Comparison of ENCODE assay signal across 8 cellular contexts in the genomic region with DNA sequence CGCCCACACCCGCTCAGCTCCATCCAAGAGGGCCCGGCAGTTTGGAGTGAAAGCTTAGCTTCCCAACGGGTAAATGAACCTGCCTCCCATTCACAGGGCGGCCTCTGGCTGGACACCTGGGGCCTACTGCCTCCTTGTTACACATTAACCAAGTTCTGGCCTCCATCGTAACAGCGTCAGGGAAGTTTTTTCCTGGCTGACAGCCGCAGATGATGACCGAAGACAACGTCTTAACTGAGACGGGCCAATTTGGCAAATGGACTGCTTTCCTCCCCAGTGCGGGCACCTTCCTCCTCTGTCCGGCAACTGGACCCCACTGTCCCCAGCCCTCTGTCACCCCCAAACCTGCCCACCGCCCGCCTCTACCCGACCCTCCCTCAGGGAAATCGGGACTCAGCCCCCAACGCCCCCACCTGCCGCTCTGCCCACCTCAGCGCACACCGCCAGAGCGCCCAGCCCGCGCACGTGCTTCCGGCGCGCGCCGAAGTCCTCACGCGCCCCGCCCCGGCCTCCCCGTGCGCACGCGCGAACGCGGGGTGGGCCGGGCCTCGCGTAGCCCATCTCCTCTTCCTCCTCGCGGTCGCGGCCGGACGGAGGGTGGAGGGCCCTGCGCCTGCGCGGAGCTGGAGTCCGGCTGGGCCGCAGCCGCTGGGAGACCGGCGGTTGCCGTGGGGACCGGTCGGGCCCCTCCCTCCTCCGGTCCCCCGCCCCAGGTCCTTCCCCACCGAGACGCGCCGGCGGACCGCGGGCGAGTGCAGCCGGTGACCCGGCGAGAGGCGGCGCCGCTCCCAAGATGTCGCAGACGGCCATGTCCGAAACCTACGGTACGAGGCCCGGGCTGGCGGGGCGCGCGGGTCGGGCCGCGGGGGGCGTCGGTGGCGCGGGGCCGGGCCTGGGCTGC. TPM values are rescaled to one million over a fixed set of nuclear protein-coding genes. Genes with fewer than 3 reads are reported as not detected.
DNase-seq lines count a peak whose midpoint lies in the region; ATAC-seq, FAIRE-seq and TF ChIP-seq lines count a peak whose summit lies in the region.

Gene RAB4A (plus strand): TSS at position 565 of the 901 bp plus-strand sequence. CDS start 229 bp downstream, at position 794.

- H3K27me3 ChIP-seq in Caco-2 (replicated peaks; ENCODE audit: control insufficient read depth, insufficient read depth, low read length): no peaks in the 10 kb centered on the region
- H3K27me3 ChIP-seq in fibroblast of lung (ENCODE audit: control insufficient read depth, insufficient read depth, low read length): no peaks in the 10 kb centered on the region

- peak within 1 kb of the TSS; percentile 11 for H3K27ac ChIP-seq in fibroblast of lung (ENCODE audit: insufficient read depth, low read length)

- POLR2A ChIA-PET in Caco-2 (lab: Charles Lee): interaction anchor here (0.6 to 1.6 kb wide), 7 partner anchors 28 to 1537 kb away, joined by 3 to 6 read pairs (median 3); partner anchors contain the start of gene NUP133
- POLR2A ChIA-PET in naive thymus-derived CD8-positive, alpha-beta T cell (lab: Charles Lee): interaction anchor here (0.8 to 1.3 kb wide), 5 partner anchors 21 to 238 kb away, joined by 3 to 9 read pairs (median 4); partner anchors contain the start of genes CCSAP and NUP133

- peak within 1 kb of the TSS; percentile 88 for H3K4me3 Mint-ChIP-seq in Caco-2 (ENCODE audit: unreplicated experiment)
- peak within 1 kb of the TSS; percentile 94 for H3K4me3 Mint-ChIP-seq in activated T-helper 17 cell treated with anti-CD3 and anti-CD28 coated beads, Interleukin-2, amount 50 U/mL, for 72 hours
- H3K4me3 Mint-ChIP-seq in naive thymus-derived CD8-positive, alpha-beta T cell: peak within 1 kb of the TSS; percentile 89 to 98 (median 95)
- peak within 1 kb of the TSS; percentile 88 for H3K4me3 Mint-ChIP-seq in stimulated activated naive B cell treated with anti-CD40 and anti-IgM and Interleukin-4, amounts not matched to agents 10 μg/mL and 1 μg/mL and 100 μg/mL, for 72 hours

- peak within 1 kb of the TSS; percentile 70 for H3K9ac ChIP-seq in fibroblast of lung (ENCODE audit: insufficient read depth, low read length)

- H3K36me3 Mint-ChIP-seq in Caco-2 (ENCODE audit: insufficient read depth, unreplicated experiment): peaks cover 16% of the 10 kb centered on the region
- peaks cover 10% of the 10 kb centered on the region for H3K36me3 Mint-ChIP-seq in activated T-helper 17 cell treated with anti-CD3 and anti-CD28 coated beads, Interleukin-2, amount 50 U/mL, for 72 hours (ENCODE audit: low read depth)
- H3K36me3 Mint-ChIP-seq in naive thymus-derived CD8-positive, alpha-beta T cell: peaks cover 0 to 8% (median 1%) of the 10 kb centered on the region in 3 donors
- H3K36me3 Mint-ChIP-seq in stimulated activated naive B cell treated with anti-CD40 and anti-IgM and Interleukin-4, amounts not matched to agents 10 μg/mL and 1 μg/mL and 100 μg/mL, for 72 hours: peaks cover 6 to 9% of the 10 kb centered on the region in 2 donors

- H3K9me3 ChIP-seq in Caco-2 (no peaks in the 10 kb centered on the region), fibroblast of lung (ENCODE audit: control insufficient read depth, insufficient read depth, low read depth, low read length) (no peaks in the 10 kb centered on the region)

- H3K27ac Mint-ChIP-seq in Caco-2 (ENCODE audit: unreplicated experiment): peak within 1 kb of the TSS; percentile 92
- peak within 1 kb of the TSS; percentile 92 for H3K27ac Mint-ChIP-seq in activated T-helper 17 cell treated with anti-CD3 and anti-CD28 coated beads, Interleukin-2, amount 50 U/mL, for 72 hours
- H3K27ac Mint-ChIP-seq in naive thymus-derived CD8-positive, alpha-beta T cell: peak within 1 kb of the TSS; percentile 81 to 94 (median 90)
- peak within 1 kb of the TSS; percentile 95 for H3K27ac Mint-ChIP-seq in stimulated activated naive B cell treated with anti-CD40 and anti-IgM and Interleukin-4, amounts not matched to agents 10 μg/mL and 1 μg/mL and 100 μg/mL, for 72 hours

- no peak for TF ChIP-seq CTCF in Caco-2 (IDR thresholded peaks at IDR 0.05; ENCODE audit: insufficient read depth in 1 of 2, low read depth in 1 of 2, low read length in 1 of 2, severe bottlenecking in 1 of 2, unreplicated experiment in 1 of 2)
- no peak for TF ChIP-seq CTCF in fibroblast of lung (conservative IDR thresholded peaks at IDR 0.05 in 1 of 2, IDR thresholded peaks at IDR 0.05 in 1 of 2; ENCODE audit: low read depth in 1 of 2, low read length in 2 of 2)

- H3K4me3 ChIP-seq in Caco-2 (ENCODE audit: low read depth, low read length): peak within 1 kb of the TSS; percentile 77
- peak within 1 kb of the TSS; percentile 56 to 98 (median 71) for H3K4me3 ChIP-seq in fibroblast of lung (replicated peaks in 1 of 4; ENCODE audit: control extremely low read depth in 1 of 4, insufficient read depth in 1 of 4, low read depth in 3 of 4, low read length in 4 of 4)

- CTCF ChIA-PET in Caco-2 (lab: Charles Lee): interaction anchor here (0.9 to 1.0 kb wide), 2 partner anchors 10 to 12 kb away, joined by 3 to 4 read pairs; no protein-coding TSS in a partner anchor

- H2AFZ ChIP-seq in fibroblast of lung (ENCODE audit: low read length): peak within 1 kb of the TSS; percentile 69

- no peak for FAIRE-seq in RCC 7860 (lab: Jason Lieb, UNC)

- H3K4me2 ChIP-seq in fibroblast of lung (ENCODE audit: extremely low read depth, insufficient read depth, low read length): peak within 1 kb of the TSS; percentile 99

- H4K20me1 ChIP-seq in fibroblast of lung (ENCODE audit: control insufficient read depth, extremely low read depth, insufficient read depth, low read length): no peaks in the 10 kb centered on the region

- ATAC-seq in GM21367 (IDR thresholded peaks at IDR 0.05; ENCODE audit: unreplicated experiment): peak; percentile 87
- ATAC-seq in activated T-helper 17 cell treated with anti-CD3 and anti-CD28 coated beads, Interleukin-2, amount 50 U/mL, for 72 hours (replicated peaks): peak; percentile 83
- peak; percentile 87 to 88 for ATAC-seq in naive thymus-derived CD8-positive, alpha-beta T cell
- peak; percentile 92 to 94 for ATAC-seq in stimulated activated naive B cell treated with anti-CD40 and anti-IgM and Interleukin-4, amounts not matched to agents 10 μg/mL and 1 μg/mL and 100 μg/mL, for 72 hours (replicated peaks)

- H3K4me1 Mint-ChIP-seq in Caco-2 (ENCODE audit: low read depth, unreplicated experiment): peaks cover 17% of the 10 kb centered on the region
- peaks cover 23% of the 10 kb centered on the region for H3K4me1 Mint-ChIP-seq in activated T-helper 17 cell treated with anti-CD3 and anti-CD28 coated beads, Interleukin-2, amount 50 U/mL, for 72 hours
- peaks cover 20 to 41% (median 36%) of the 10 kb centered on the region in 4 donors for H3K4me1 Mint-ChIP-seq in naive thymus-derived CD8-positive, alpha-beta T cell
- H3K4me1 Mint-ChIP-seq in stimulated activated naive B cell treated with anti-CD40 and anti-IgM and Interleukin-4, amounts not matched to agents 10 μg/mL and 1 μg/mL and 100 μg/mL, for 72 hours: peaks cover 34 to 43% of the 10 kb centered on the region in 2 donors

- H3K4me1 ChIP-seq in Caco-2: peaks cover 31% of the 10 kb centered on the region
- H3K4me1 ChIP-seq in fibroblast of lung (ENCODE audit: control insufficient read depth, extremely low read depth, insufficient read depth, low read length): peaks cover 7% of the 10 kb centered on the region

- no peaks in the 10 kb centered on the region for H3K9me3 Mint-ChIP-seq in Caco-2 (ENCODE audit: unreplicated experiment)
- H3K9me3 Mint-ChIP-seq in activated T-helper 17 cell treated with anti-CD3 and anti-CD28 coated beads, Interleukin-2, amount 50 U/mL, for 72 hours: no peaks in the 10 kb centered on the region
- peaks cover 0 to 10% (median 4%) of the 10 kb centered on the region in 9 donors for H3K9me3 Mint-ChIP-seq in naive thymus-derived CD8-positive, alpha-beta T cell
- peaks cover 3 to 4% of the 10 kb centered on the region in 2 donors for H3K9me3 Mint-ChIP-seq in stimulated activated naive B cell treated with anti-CD40 and anti-IgM and Interleukin-4, amounts not matched to agents 10 μg/mL and 1 μg/mL and 100 μg/mL, for 72 hours

- DNase-seq in Caco-2 (peak; percentile 92 to 96), HUDEP-2 (lab: John Stamatoyannopoulos, UW; ENCODE audit: unreplicated experiment in 76 of 76) (peak in 73 of 76 experiments; percentile 10 to 85 (median 67)), RCC 7860 (ENCODE audit: low spot score) (peak; percentile 76), fibroblast of lung (ENCODE audit: low read depth in 2 of 2) (peak; percentile 82 to 87)
- DNase-seq in naive thymus-derived CD8-positive, alpha-beta T cell: peak; percentile 52 to 85 (median 74)
- DNase-seq in stimulated activated naive B cell treated with anti-CD40 and anti-IgM and Interleukin-4, amounts not matched to agents 10 μg/mL and 1 μg/mL and 100 μg/mL, for 72 hours: peak; percentile 85

- H3K79me2 ChIP-seq in fibroblast of lung (ENCODE audit: control insufficient read depth, insufficient read depth, low read length): peaks cover 34% of the 10 kb centered on the region

- BruUV-seq in Caco-2 (replicated peaks; lab: Mats Ljungman, UMichigan): no TSS peak

- no peaks in the 10 kb centered on the region for H3K27me3 Mint-ChIP-seq in Caco-2 (ENCODE audit: insufficient read depth, unreplicated experiment)
- no peaks in the 10 kb centered on the region for H3K27me3 Mint-ChIP-seq in activated T-helper 17 cell treated with anti-CD3 and anti-CD28 coated beads, Interleukin-2, amount 50 U/mL, for 72 hours
- H3K27me3 Mint-ChIP-seq in naive thymus-derived CD8-positive, alpha-beta T cell: no peaks in the 10 kb centered on the region
- no peaks in the 10 kb centered on the region for H3K27me3 Mint-ChIP-seq in stimulated activated naive B cell treated with anti-CD40 and anti-IgM and Interleukin-4, amounts not matched to agents 10 μg/mL and 1 μg/mL and 100 μg/mL, for 72 hours

- peaks cover 1% of the 10 kb centered on the region; the same call in 1 of the 2 replicates for H3K36me3 ChIP-seq in Caco-2 (ENCODE audit: control insufficient read depth, insufficient read depth, low read length)
- no peaks in the 10 kb centered on the region for H3K36me3 ChIP-seq in fibroblast of lung (ENCODE audit: control insufficient read depth, insufficient read depth, low read length)

- intact Hi-C loops in Caco-2 (cut with micrococcal nuclease; ENCODE audit: unreplicated experiment): loop anchor here (1.0 kb wide), 1 partner anchor 72 kb away; no protein-coding TSS in a partner anchor

RNA-seq across cellular contexts. Expression of gene RAB4A, which starts in this region (rescaled TPM):
- total RNA-seq in Caco-2 (2022) (98.9 and 111 TPM in 2 replicates), fibroblast of lung (15.7 and 26.7 TPM in 2 replicates)
- 10 to 100 TPM; 35.2 to 36.6 TPM for total RNA-seq in activated T-helper 17 cell treated with anti-CD3 and anti-CD28 coated beads, Interleukin-2, amount 50 U/mL, for 72 hours
- 31.5 and 32.3 TPM in 2 replicates for polyA plus RNA-seq in fibroblast of lung
- polyA plus RNA-seq in fibroblast of lung (2012): 34.9 and 37.8 TPM in 2 replicates
- 2.0 and 6.2 TPM in 2 replicates for polyA minus RNA-seq in fibroblast of lung (ENCODE audit: low replicate concordance)
- 10 to 100 TPM; 47.2 to 50.4 TPM for total RNA-seq in naive thymus-derived CD8-positive, alpha-beta T cell
- polyA plus RNA-seq in naive thymus-derived CD8-positive, alpha-beta T cell: 10 to 100 TPM; 16.8 to 22.4 (median 18.3) TPM

Comparison
In these comparisons a context has a peak if more than half of its experiments do, and no peak if none do; other contexts are left out.
1. Peak in every context shown above with its lines: DNase-seq, ATAC-seq, H3K4me3 ChIP-seq and H3K27ac ChIP-seq.